ENCODE assay signal across 1 cellular context in genomic region chr6:97189767-97190166, GRCh38.
TF ChIP-seq lines count a peak whose summit lies in the region.

No MANE protein-coding gene starts in this region.

TF ChIP-seq in endothelial cell of umbilical vein, 7 proteins besides CTCF, POLR2A, EP300 and RAD21:
- peak; percentile 85 for TF ChIP-seq JUN (IDR thresholded peaks at IDR 0.05; ENCODE audit: borderline replicate concordance, insufficient read depth, insufficient read length, low read depth)
- TF ChIP-seq EZH2 (IDR thresholded peaks at IDR 0.05; ENCODE audit: borderline replicate concordance, low read depth, low read length, severe bottlenecking) = no peak
- TF ChIP-seq POLR2AphosphoS5 (IDR thresholded peaks at IDR 0.05; ENCODE audit: insufficient read depth, low read depth, low read length) = no peak
- no peak for TF ChIP-seq MAX (IDR thresholded peaks at IDR 0.05; ENCODE audit: insufficient read depth, insufficient read length)
- peak; percentile 41 for TF ChIP-seq FOS (IDR thresholded peaks at IDR 0.05; ENCODE audit: borderline replicate concordance, insufficient read depth, low read length)
- TF ChIP-seq GATA2 (IDR thresholded peaks at IDR 0.05; ENCODE audit: insufficient read depth, insufficient read length, low read depth, low read length) = no peak
- no peak for TF ChIP-seq MYC (IDR thresholded peaks at IDR 0.05; ENCODE audit: low read depth, low read length)
